Comparison of ENCODE assay signal across 1 cellular context in genomic region chr1:167273027-167273800, GRCh38.
TF ChIP-seq lines count a peak whose summit lies in the region.

No MANE protein-coding gene starts in this region.

TF ChIP-seq in HEK293, 187 proteins besides CTCF, POLR2A, EP300 and RAD21 (continued from another document):
- TF ChIP-seq PRDM2 (tag by site-specific recombination; IDR thresholded peaks at IDR 0.05; ENCODE audit: borderline replicate concordance) (no peak), YY2 (tag by site-specific recombination; IDR thresholded peaks at IDR 0.05) (no peak), PRDM6 (tag by site-specific recombination; IDR thresholded peaks at IDR 0.05) (0 out of 2 replicates have a peak, but pooled peaks have one; percentile 31), INSM2 (tag by site-specific recombination; IDR thresholded peaks at IDR 0.05) (no peak), ZSCAN16 (tag by site-specific recombination; IDR thresholded peaks at IDR 0.05) (no peak), ZNF112 (tag by site-specific recombination; IDR thresholded peaks at IDR 0.05) (no peak), ZNF311 (tag by site-specific recombination; IDR thresholded peaks at IDR 0.05; ENCODE audit: borderline replicate concordance) (no peak), ZXDB (tag by site-specific recombination; IDR thresholded peaks at IDR 0.05) (peak; percentile 37; the same call in 1 of the 2 replicates), ZNF121 (tag by site-specific recombination; IDR thresholded peaks at IDR 0.05) (0 out of 2 replicates have a peak, but pooled peaks have one; percentile 22), PRDM10 (tag by site-specific recombination; IDR thresholded peaks at IDR 0.05) (peak; percentile 36; the same call in 1 of the 2 replicates), ZNF26 (tag by site-specific recombination; IDR thresholded peaks at IDR 0.05) (no peak), ZNF629 (tag by site-specific recombination; IDR thresholded peaks at IDR 0.05) (no peak), ZNF560 (tag by site-specific recombination; IDR thresholded peaks at IDR 0.05; ENCODE audit: borderline replicate concordance) (no peak), ZNF404 (tag by site-specific recombination; IDR thresholded peaks at IDR 0.05) (no peak), ZSCAN23 (tag by site-specific recombination; IDR thresholded peaks at IDR 0.05) (no peak), ZNF514 (tag by site-specific recombination; IDR thresholded peaks at IDR 0.05) (no peak), ZNF548 (tag by site-specific recombination; IDR thresholded peaks at IDR 0.05) (no peak), ZNF704 (tag by site-specific recombination; IDR thresholded peaks at IDR 0.05) (no peak), ZNF223 (tag by site-specific recombination; IDR thresholded peaks at IDR 0.05) (no peak), ZNF24 (tag by site-specific recombination; IDR thresholded peaks at IDR 0.05) (no peak), ZFP69B (tag by site-specific recombination; IDR thresholded peaks at IDR 0.05) (no peak), KLF8 (tag by site-specific recombination; IDR thresholded peaks at IDR 0.05) (no peak), GLIS2 (tag by site-specific recombination; IDR thresholded peaks at IDR 0.05) (peak; percentile 40; the same call in 1 of the 2 replicates), ZEB2 (tag by site-specific recombination; IDR thresholded peaks at IDR 0.05) (no peak), ZNF274 (IDR thresholded peaks at IDR 0.05; ENCODE audit: low read length) (no peak), ZNF274 (tag by site-specific recombination; IDR thresholded peaks at IDR 0.05; ENCODE audit: borderline replicate concordance) (no peak), ZBTB17 (tag by site-specific recombination; IDR thresholded peaks at IDR 0.05) (peak; percentile 55), ZNF561 (tag by site-specific recombination; IDR thresholded peaks at IDR 0.05; ENCODE audit: borderline replicate concordance) (no peak)
